1 cellular context compared by ENCODE assay signal in the genomic region with DNA sequence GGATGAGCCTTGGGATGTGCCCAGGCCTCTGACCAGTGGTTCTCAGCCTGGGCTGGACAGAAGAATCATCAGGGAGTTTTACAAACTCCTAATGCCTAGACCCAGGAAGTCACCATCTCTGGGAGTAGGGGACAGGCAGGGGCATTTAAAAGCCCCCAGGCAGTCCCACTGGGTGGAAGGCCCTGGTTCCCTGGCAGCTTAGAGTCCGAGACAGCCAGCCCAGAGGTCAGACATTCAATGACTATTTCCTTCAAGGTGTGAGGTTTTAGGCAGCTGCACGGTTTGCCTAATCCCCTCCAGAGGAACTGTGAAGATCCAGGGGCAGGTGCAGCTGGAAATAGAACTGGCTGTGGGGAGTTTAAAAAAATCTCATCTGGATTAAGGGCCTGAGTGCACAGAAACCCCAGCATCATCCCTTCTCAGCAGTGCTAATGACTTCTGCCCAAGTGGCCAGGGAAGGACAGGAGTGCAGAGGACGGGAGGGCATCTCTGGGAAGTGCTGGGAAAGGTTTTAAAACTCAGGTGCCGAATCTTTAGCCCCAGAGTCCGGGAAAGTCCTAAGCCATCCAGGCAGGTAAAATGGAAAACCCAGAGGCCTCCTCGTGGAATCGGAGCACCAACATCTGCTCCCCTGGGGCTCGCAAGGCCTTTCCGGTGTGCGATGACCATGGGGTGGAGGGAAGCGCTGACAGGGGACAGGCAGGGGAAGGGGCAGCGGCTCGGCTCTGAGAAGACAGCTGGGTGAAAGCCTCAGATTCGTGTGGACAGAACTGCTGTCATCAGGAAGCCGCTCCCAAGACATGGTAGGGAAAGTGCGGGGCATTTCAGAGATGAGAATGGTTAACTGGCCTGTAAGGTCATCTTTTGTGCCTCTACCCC.
A peak's percentile ranks its signal among the peaks of the same experiment; 100 is the strongest.
TF ChIP-seq lines count a peak whose summit lies in the region.

No MANE protein-coding gene starts in this region.

TF ChIP-seq in HEK293, 187 proteins besides CTCF, POLR2A, EP300 and RAD21:
- TF ChIP-seq PRDM10 (tag by site-specific recombination; IDR thresholded peaks at IDR 0.05) (peak; percentile 98), ZNF211 (tag by site-specific recombination; IDR thresholded peaks at IDR 0.05; ENCODE audit: low read depth) (no peak), ZNF768 (tag by site-specific recombination; IDR thresholded peaks at IDR 0.05) (no peak), HOXD13 (CRISPR knock-in tag; IDR thresholded peaks at IDR 0.05; ENCODE audit: borderline replicate concordance) (no peak)
- TF ChIP-seq, protein P1, sequence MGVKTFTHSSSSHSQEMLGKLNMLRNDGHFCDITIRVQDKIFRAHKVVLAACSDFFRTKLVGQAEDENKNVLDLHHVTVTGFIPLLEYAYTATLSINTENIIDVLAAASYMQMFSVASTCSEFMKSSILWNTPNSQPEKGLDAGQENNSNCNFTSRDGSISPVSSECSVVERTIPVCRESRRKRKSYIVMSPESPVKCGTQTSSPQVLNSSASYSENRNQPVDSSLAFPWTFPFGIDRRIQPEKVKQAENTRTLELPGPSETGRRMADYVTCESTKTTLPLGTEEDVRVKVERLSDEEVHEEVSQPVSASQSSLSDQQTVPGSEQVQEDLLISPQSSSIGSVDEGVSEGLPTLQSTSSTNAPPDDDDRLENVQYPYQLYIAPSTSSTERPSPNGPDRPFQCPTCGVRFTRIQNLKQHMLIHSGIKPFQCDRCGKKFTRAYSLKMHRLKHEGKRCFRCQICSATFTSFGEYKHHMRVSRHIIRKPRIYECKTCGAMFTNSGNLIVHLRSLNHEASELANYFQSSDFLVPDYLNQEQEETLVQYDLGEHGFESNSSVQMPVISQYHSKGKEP (tag by site-specific recombination; IDR thresholded peaks at IDR 0.05), result no peak
